Comparison of ENCODE assay signal across 21 cellular contexts in genomic region chr16:74657873-74658642, GRCh38. TPM values are rescaled to one million over a fixed set of nuclear protein-coding genes. Genes with fewer than 3 reads are reported as not detected.
DNase-seq lines count a peak whose midpoint lies in the region; ATAC-seq and FAIRE-seq lines count a peak whose summit lies in the region.
"Had no signal": no experiment of that assay in that cellular context is flagged by ENCODE, and none has a peak within 500 bp of the region (broad histone marks: within the 10 kb centered on the region; RNA-seq: fewer than 3 reads in every experiment).

No MANE protein-coding gene starts in this region.

- H3K9me3 Mint-ChIP-seq in CD8-positive, alpha-beta memory T cell: no peaks in the 10 kb centered on the region
- H3K9me3 Mint-ChIP-seq in activated T-helper 1 cell treated with anti-CD3 and anti-CD28 coated beads, Interleukin-12 subunit alpha, Interleukin-12 subunit beta, Interleukin-2, Interleukin-4 antibody, amounts not matched to agents 30 ng/mL and 10 ng/mL and 1 ng/mL, durations not matched to agents 14 hours and 24 hours and 36 hours: no peaks in the 10 kb centered on the region

- no peaks in the 10 kb centered on the region for H3K9me3 ChIP-seq in BLaER1 treated with 17β-estradiol and CSF1 and Interleukin-3, amounts not matched to agents 10 nM and 100 nM (replicated peaks in 1 of 11)
- H3K9me3 ChIP-seq in CD8-positive, alpha-beta memory T cell (ENCODE audit: low read length): no peaks in the 10 kb centered on the region
- H3K9me3 ChIP-seq: mucosa of descending colon, ovary, tibial artery had no signal

- no peaks in the 10 kb centered on the region for H3K27me3 ChIP-seq in BLaER1 treated with 17β-estradiol and CSF1 and Interleukin-3, amounts not matched to agents 10 nM and 100 nM
- no peaks in the 10 kb centered on the region for H3K27me3 ChIP-seq in CD8-positive, alpha-beta memory T cell (ENCODE audit: insufficient read depth, low read length, poor library complexity, severe bottlenecking)
- H3K27me3 ChIP-seq: ovary, tibial artery had no signal

- DNase-seq in CD8-positive, alpha-beta memory T cell: no peak
- no peak for DNase-seq in activated T-helper 1 cell treated with anti-CD3 and anti-CD28 coated beads, Interleukin-12 subunit alpha, Interleukin-12 subunit beta, Interleukin-2, Interleukin-4 antibody, amounts not matched to agents 30 ng/mL and 10 ng/mL and 1 ng/mL, durations not matched to agents 14 hours and 24 hours and 36 hours (ENCODE audit: low spot score)
- DNase-seq in islet precursor cell (peak; percentile 20), frontal cortex (ENCODE audit: low spot score in 2 of 2) (no peak)
- DNase-seq: AML-193; mucosa of descending colon; NCI-H1048; NCI-H2171; NCI-H82; ovary; stimulated activated CD4-positive, alpha-beta T cell treated with anti-CD3 and anti-CD28 coated beads, Interleukin-4, amount 100 ng/mL, for 1 hour; stimulated activated CD8-positive, alpha-beta memory T cell treated with anti-CD3 and anti-CD28 coated beads, Interleukin-4, amount 100 ng/mL, for 48 hours; tibial artery had no signal

- peaks cover 46 to 82% (median 67%) of the 10 kb centered on the region in 10 experiments for H3K4me1 ChIP-seq in BLaER1 treated with 17β-estradiol and CSF1 and Interleukin-3, amounts not matched to agents 10 nM and 100 nM
- peaks cover 39% of the 10 kb centered on the region for H3K4me1 ChIP-seq in CD8-positive, alpha-beta memory T cell (ENCODE audit: insufficient read depth, low read length)
- H3K4me1 ChIP-seq: tibial artery had no signal

- peaks cover 6 to 82% (median 31%) of the 10 kb centered on the region in 3 donors for H3K36me3 Mint-ChIP-seq in CD8-positive, alpha-beta memory T cell
- peaks cover 52% of the 10 kb centered on the region for H3K36me3 Mint-ChIP-seq in activated T-helper 1 cell treated with anti-CD3 and anti-CD28 coated beads, Interleukin-12 subunit alpha, Interleukin-12 subunit beta, Interleukin-2, Interleukin-4 antibody, amounts not matched to agents 30 ng/mL and 10 ng/mL and 1 ng/mL, durations not matched to agents 14 hours and 24 hours and 36 hours (ENCODE audit: low read depth)

- peak overlapping the region; percentile 42 to 86 (median 72) for H3K4me2 ChIP-seq in BLaER1 treated with 17β-estradiol and CSF1 and Interleukin-3, amounts not matched to agents 10 nM and 100 nM

- H3K27ac ChIP-seq in BLaER1 treated with 17β-estradiol and CSF1 and Interleukin-3, amounts not matched to agents 10 nM and 100 nM: peak overlapping the region in 6 of 11 experiments; percentile 7 to 32 (median 22); a peak in 7 of 22 replicates
- no peak overlapping the region for H3K27ac ChIP-seq in CD8-positive, alpha-beta memory T cell (ENCODE audit: low read depth, low read length)
- H3K27ac ChIP-seq: ovary, tibial artery, VCaP had no signal

- H3K4me3 ChIP-seq in BLaER1 treated with 17β-estradiol and CSF1 and Interleukin-3, amounts not matched to agents 10 nM and 100 nM: peak overlapping the region in 5 of 10 experiments; percentile 13 to 40 (median 16); a peak in 5 of 20 replicates
- H3K4me3 ChIP-seq in CD8-positive, alpha-beta memory T cell (ENCODE audit: low read length): no peak overlapping the region
- H3K4me3 ChIP-seq: mucosa of descending colon, ovary, tibial artery had no signal

- no peak for FAIRE-seq in frontal cortex (lab: Jason Lieb, UNC)
- FAIRE-seq: bronchial epithelial cell, RCC 7860 had no signal

- POLR2A ChIA-PET in CD8-positive, alpha-beta memory T cell (lab: Charles Lee): no interaction called here

- H3K27me3 Mint-ChIP-seq in CD8-positive, alpha-beta memory T cell: no peaks in the 10 kb centered on the region
- no peaks in the 10 kb centered on the region for H3K27me3 Mint-ChIP-seq in activated T-helper 1 cell treated with anti-CD3 and anti-CD28 coated beads, Interleukin-12 subunit alpha, Interleukin-12 subunit beta, Interleukin-2, Interleukin-4 antibody, amounts not matched to agents 30 ng/mL and 10 ng/mL and 1 ng/mL, durations not matched to agents 14 hours and 24 hours and 36 hours (ENCODE audit: insufficient read depth)

- peak overlapping the region in 6 of 11 experiments; percentile 8 to 34 (median 14); a peak in 5 of 22 replicates for H3K9ac ChIP-seq in BLaER1 treated with 17β-estradiol and CSF1 and Interleukin-3, amounts not matched to agents 10 nM and 100 nM

- H3K4me3 Mint-ChIP-seq in CD8-positive, alpha-beta memory T cell: peak overlapping the region; percentile 7 to 59 (median 30)
- no peak overlapping the region for H3K4me3 Mint-ChIP-seq in activated T-helper 1 cell treated with anti-CD3 and anti-CD28 coated beads, Interleukin-12 subunit alpha, Interleukin-12 subunit beta, Interleukin-2, Interleukin-4 antibody, amounts not matched to agents 30 ng/mL and 10 ng/mL and 1 ng/mL, durations not matched to agents 14 hours and 24 hours and 36 hours

- H3K36me3 ChIP-seq in BLaER1 treated with 17β-estradiol and CSF1 and Interleukin-3, amounts not matched to agents 10 nM and 100 nM: peaks cover 64 to 100% (median 100%) of the 10 kb centered on the region in 11 experiments
- peaks cover 28% of the 10 kb centered on the region for H3K36me3 ChIP-seq in CD8-positive, alpha-beta memory T cell (ENCODE audit: insufficient read depth, low read length)
- H3K36me3 ChIP-seq: ovary had no signal

- peaks cover 69 to 93% (median 89%) of the 10 kb centered on the region in 3 donors for H3K4me1 Mint-ChIP-seq in CD8-positive, alpha-beta memory T cell
- peaks cover 72% of the 10 kb centered on the region for H3K4me1 Mint-ChIP-seq in activated T-helper 1 cell treated with anti-CD3 and anti-CD28 coated beads, Interleukin-12 subunit alpha, Interleukin-12 subunit beta, Interleukin-2, Interleukin-4 antibody, amounts not matched to agents 30 ng/mL and 10 ng/mL and 1 ng/mL, durations not matched to agents 14 hours and 24 hours and 36 hours (ENCODE audit: low read depth)

- ATAC-seq in HG03457 (IDR thresholded peaks at IDR 0.05; ENCODE audit: unreplicated experiment): no peak
- no peak for ATAC-seq in HG02870 (IDR thresholded peaks at IDR 0.05; ENCODE audit: unreplicated experiment)
- ATAC-seq in GM19467 (IDR thresholded peaks at IDR 0.05; ENCODE audit: unreplicated experiment): no peak
- ATAC-seq: mucosa of descending colon, SK-N-SH treated with all-trans-retinoic acid at 6 μM for 48 hours had no signal

- intact Hi-C loops in activated T-helper 1 cell treated with anti-CD3 and anti-CD28 coated beads, Interleukin-12 subunit alpha, Interleukin-12 subunit beta, Interleukin-2, Interleukin-4 antibody, amounts not matched to agents 30 ng/mL and 10 ng/mL and 1 ng/mL, durations not matched to agents 14 hours and 24 hours and 36 hours (cut with micrococcal nuclease): no loop called here

- H4K20me1 ChIP-seq in BLaER1 treated with 17β-estradiol and CSF1 and Interleukin-3, amounts not matched to agents 10 nM and 100 nM: peaks cover 39 to 100% (median 100%) of the 10 kb centered on the region in 11 experiments; a peak in 21 of 22 replicates

- CTCF ChIA-PET in CD8-positive, alpha-beta memory T cell (lab: Charles Lee): no interaction called here

- H3K27ac Mint-ChIP-seq in CD8-positive, alpha-beta memory T cell: peak overlapping the region; percentile 13 to 83 (median 63)
- peak overlapping the region; percentile 4 for H3K27ac Mint-ChIP-seq in activated T-helper 1 cell treated with anti-CD3 and anti-CD28 coated beads, Interleukin-12 subunit alpha, Interleukin-12 subunit beta, Interleukin-2, Interleukin-4 antibody, amounts not matched to agents 30 ng/mL and 10 ng/mL and 1 ng/mL, durations not matched to agents 14 hours and 24 hours and 36 hours

RNA-seq across cellular contexts. Expression of gene RFWD3, which starts 8.6 kb away (rescaled TPM):
- total RNA-seq in CD8-positive, alpha-beta memory T cell: 100 to 1,000 TPM in 1 of 2 experiments, 10 to 100 TPM in 1; 99.5 to 113 TPM
- polyA plus RNA-seq in CD8-positive, alpha-beta memory T cell: 20.1 TPM
- total RNA-seq in activated T-helper 1 cell treated with anti-CD3 and anti-CD28 coated beads, Interleukin-12 subunit alpha, Interleukin-12 subunit beta, Interleukin-2, Interleukin-4 antibody, amounts not matched to agents 30 ng/mL and 10 ng/mL and 1 ng/mL, durations not matched to agents 14 hours and 24 hours and 36 hours: 112 and 116 TPM in 2 replicates
- 9.8 TPM for total RNA-seq in frontal cortex

RNA-seq across cellular contexts. Expression of gene MLKL, which starts 42.6 kb away (rescaled TPM):
- 10 to 100 TPM; 13.9 to 17.5 TPM for total RNA-seq in CD8-positive, alpha-beta memory T cell
- polyA plus RNA-seq in CD8-positive, alpha-beta memory T cell: 16.1 TPM
- total RNA-seq in activated T-helper 1 cell treated with anti-CD3 and anti-CD28 coated beads, Interleukin-12 subunit alpha, Interleukin-12 subunit beta, Interleukin-2, Interleukin-4 antibody, amounts not matched to agents 30 ng/mL and 10 ng/mL and 1 ng/mL, durations not matched to agents 14 hours and 24 hours and 36 hours: 23.9 and 24.0 TPM in 2 replicates
- total RNA-seq in frontal cortex: 0.82 TPM

RNA-seq across cellular contexts. Expression of gene GLG1, which starts 51.1 kb away (rescaled TPM):
- total RNA-seq in CD8-positive, alpha-beta memory T cell: 10 to 100 TPM; 52.3 to 56.7 TPM
- 174 TPM for polyA plus RNA-seq in CD8-positive, alpha-beta memory T cell
- 66.5 and 71.8 TPM in 2 replicates for total RNA-seq in activated T-helper 1 cell treated with anti-CD3 and anti-CD28 coated beads, Interleukin-12 subunit alpha, Interleukin-12 subunit beta, Interleukin-2, Interleukin-4 antibody, amounts not matched to agents 30 ng/mL and 10 ng/mL and 1 ng/mL, durations not matched to agents 14 hours and 24 hours and 36 hours
- 64.8 TPM for total RNA-seq in frontal cortex
